ENCODE assay signal across 1 cellular context in the genomic region with DNA sequence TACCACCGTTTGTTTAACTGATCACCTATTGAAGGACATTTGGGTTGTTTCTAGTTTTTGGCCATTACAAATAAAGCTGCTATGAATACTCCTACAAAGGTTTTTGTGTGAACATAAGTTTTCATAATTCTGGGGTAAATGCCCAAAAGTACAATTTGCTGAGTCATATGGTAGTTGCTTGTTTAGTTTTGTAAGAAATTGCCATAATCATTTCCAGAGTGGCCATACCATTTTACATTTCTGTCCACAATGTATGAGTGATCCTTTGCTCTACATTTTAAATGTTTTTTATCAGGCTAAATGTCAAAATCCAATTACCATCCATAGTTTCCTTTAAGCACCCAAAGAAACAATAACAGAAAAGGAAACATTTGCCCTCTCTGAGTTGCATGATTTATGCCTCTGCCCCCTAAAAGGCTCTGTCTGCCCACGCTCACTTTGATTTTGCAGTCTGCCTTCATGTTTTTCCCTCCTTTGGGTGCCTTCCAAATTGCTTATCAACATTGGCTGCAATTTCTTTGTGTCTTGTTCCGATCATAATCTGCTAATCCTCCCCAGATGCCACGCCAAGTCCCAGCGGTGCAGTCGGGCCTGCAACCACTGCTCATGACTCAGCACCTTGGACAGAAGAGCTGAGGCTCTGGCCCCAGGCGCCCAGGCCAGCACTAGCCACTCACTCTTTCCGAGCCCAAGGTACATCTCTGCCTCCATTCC.
TF ChIP-seq lines count a peak whose summit lies in the region.

No MANE protein-coding gene starts in this region.

TF ChIP-seq in HEK293, 187 proteins besides CTCF, POLR2A, EP300 and RAD21 (continued from another document and continues in another):
- TF ChIP-seq ZBTB7A (tag by site-specific recombination; IDR thresholded peaks at IDR 0.05; ENCODE audit: low read depth) (no peak), KLF16 (tag by site-specific recombination; IDR thresholded peaks at IDR 0.05) (0 out of 2 replicates have a peak, but pooled peaks have one; percentile 33), ZFP37 (tag by site-specific recombination; IDR thresholded peaks at IDR 0.05) (0 out of 2 replicates have a peak, but pooled peaks have one; percentile 30), GLIS2 (tag by site-specific recombination; IDR thresholded peaks at IDR 0.05) (no peak), KLF8 (tag by site-specific recombination; IDR thresholded peaks at IDR 0.05) (no peak), ZNF529 (tag by site-specific recombination; IDR thresholded peaks at IDR 0.05; ENCODE audit: insufficient replicate concordance) (no peak), REPIN1 (tag by site-specific recombination; IDR thresholded peaks at IDR 0.05; ENCODE audit: low read depth) (no peak), OSR2 (tag by site-specific recombination; IDR thresholded peaks at IDR 0.05) (no peak), MEIS1 (CRISPR knock-in tag; IDR thresholded peaks at IDR 0.05; ENCODE audit: borderline replicate concordance) (no peak), ZNF660 (tag by site-specific recombination; IDR thresholded peaks at IDR 0.05) (no peak), ZNF37A (tag by site-specific recombination; IDR thresholded peaks at IDR 0.05) (no peak), ZNF140 (tag by site-specific recombination; IDR thresholded peaks at IDR 0.05) (no peak), ZFP69B (tag by site-specific recombination; IDR thresholded peaks at IDR 0.05) (0 out of 2 replicates have a peak, but pooled peaks have one; percentile 56), ZNF341 (tag by site-specific recombination; IDR thresholded peaks at IDR 0.05; ENCODE audit: low read depth) (no peak), ZNF2 (tag by site-specific recombination; IDR thresholded peaks at IDR 0.05) (no peak), ZSCAN30 (tag by site-specific recombination; IDR thresholded peaks at IDR 0.05) (0 out of 2 replicates have a peak, but pooled peaks have one; percentile 49), ZNF510 (tag by site-specific recombination; IDR thresholded peaks at IDR 0.05; ENCODE audit: insufficient replicate concordance) (peak; percentile 10), ZXDB (tag by site-specific recombination; IDR thresholded peaks at IDR 0.05) (peak; percentile 86), ZNF404 (tag by site-specific recombination; IDR thresholded peaks at IDR 0.05) (no peak), ZNF292 (tag by site-specific recombination; IDR thresholded peaks at IDR 0.05; ENCODE audit: borderline replicate concordance, low read depth) (no peak), ZNF596 (tag by site-specific recombination; IDR thresholded peaks at IDR 0.05) (no peak), ZNF555 (tag by site-specific recombination; conservative IDR thresholded peaks at IDR 0.05) (no peak), ZNF394 (tag by site-specific recombination; IDR thresholded peaks at IDR 0.05; ENCODE audit: borderline replicate concordance) (no peak), ZNF561 (tag by site-specific recombination; IDR thresholded peaks at IDR 0.05; ENCODE audit: borderline replicate concordance) (no peak), ZNF701 (tag by site-specific recombination; IDR thresholded peaks at IDR 0.05) (no peak), GLI4 (tag by site-specific recombination; IDR thresholded peaks at IDR 0.05) (no peak), ZEB2 (tag by site-specific recombination; IDR thresholded peaks at IDR 0.05) (peak; percentile 82), ZNF366 (tag by site-specific recombination; conservative IDR thresholded peaks at IDR 0.05) (no peak), BCL11B (tag by site-specific recombination; IDR thresholded peaks at IDR 0.05; ENCODE audit: low read depth) (no peak), ZNF416 (tag by site-specific recombination; IDR thresholded peaks at IDR 0.05) (no peak), HOXC10 (CRISPR knock-in tag; IDR thresholded peaks at IDR 0.05) (no peak), ZNF175 (tag by site-specific recombination; IDR thresholded peaks at IDR 0.05) (no peak), SP7 (tag by site-specific recombination; IDR thresholded peaks at IDR 0.05) (peak; percentile 51; the same call in 1 of the 2 replicates)
- TF ChIP-seq, protein P1, sequence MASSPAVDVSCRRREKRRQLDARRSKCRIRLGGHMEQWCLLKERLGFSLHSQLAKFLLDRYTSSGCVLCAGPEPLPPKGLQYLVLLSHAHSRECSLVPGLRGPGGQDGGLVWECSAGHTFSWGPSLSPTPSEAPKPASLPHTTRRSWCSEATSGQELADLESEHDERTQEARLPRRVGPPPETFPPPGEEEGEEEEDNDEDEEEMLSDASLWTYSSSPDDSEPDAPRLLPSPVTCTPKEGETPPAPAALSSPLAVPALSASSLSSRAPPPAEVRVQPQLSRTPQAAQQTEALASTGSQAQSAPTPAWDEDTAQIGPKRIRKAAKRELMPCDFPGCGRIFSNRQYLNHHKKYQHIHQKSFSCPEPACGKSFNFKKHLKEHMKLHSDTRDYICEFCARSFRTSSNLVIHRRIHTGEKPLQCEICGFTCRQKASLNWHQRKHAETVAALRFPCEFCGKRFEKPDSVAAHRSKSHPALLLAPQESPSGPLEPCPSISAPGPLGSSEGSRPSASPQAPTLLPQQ (tag by site-specific recombination; IDR thresholded peaks at IDR 0.05) = peak; percentile 55; the same call in 1 of the 2 replicates
- TF ChIP-seq, protein P2, sequence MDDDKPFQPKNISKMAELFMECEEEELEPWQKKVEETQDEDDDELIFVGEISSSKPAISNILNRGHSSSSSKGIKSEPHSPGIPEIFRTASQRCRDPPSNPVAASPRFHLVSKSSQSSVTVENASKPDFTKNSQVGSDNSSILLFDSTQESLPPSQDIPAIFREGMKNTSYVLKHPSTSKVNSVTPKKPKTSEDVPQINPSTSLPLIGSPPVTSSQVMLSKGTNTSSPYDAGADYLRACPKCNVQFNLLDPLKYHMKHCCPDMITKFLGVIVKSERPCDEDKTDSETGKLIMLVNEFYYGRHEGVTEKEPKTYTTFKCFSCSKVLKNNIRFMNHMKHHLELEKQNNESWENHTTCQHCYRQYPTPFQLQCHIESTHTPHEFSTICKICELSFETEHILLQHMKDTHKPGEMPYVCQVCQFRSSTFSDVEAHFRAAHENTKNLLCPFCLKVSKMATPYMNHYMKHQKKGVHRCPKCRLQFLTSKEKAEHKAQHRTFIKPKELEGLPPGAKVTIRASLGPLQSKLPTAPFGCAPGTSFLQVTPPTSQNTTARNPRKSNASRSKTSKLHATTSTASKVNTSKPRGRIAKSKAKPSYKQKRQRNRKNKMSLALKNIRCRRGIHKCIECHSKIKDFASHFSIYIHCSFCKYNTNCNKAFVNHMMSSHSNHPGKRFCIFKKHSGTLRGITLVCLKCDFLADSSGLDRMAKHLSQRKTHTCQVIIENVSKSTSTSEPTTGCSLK (tag by site-specific recombination; IDR thresholded peaks at IDR 0.05) = no peak
- TF ChIP-seq, protein P3, sequence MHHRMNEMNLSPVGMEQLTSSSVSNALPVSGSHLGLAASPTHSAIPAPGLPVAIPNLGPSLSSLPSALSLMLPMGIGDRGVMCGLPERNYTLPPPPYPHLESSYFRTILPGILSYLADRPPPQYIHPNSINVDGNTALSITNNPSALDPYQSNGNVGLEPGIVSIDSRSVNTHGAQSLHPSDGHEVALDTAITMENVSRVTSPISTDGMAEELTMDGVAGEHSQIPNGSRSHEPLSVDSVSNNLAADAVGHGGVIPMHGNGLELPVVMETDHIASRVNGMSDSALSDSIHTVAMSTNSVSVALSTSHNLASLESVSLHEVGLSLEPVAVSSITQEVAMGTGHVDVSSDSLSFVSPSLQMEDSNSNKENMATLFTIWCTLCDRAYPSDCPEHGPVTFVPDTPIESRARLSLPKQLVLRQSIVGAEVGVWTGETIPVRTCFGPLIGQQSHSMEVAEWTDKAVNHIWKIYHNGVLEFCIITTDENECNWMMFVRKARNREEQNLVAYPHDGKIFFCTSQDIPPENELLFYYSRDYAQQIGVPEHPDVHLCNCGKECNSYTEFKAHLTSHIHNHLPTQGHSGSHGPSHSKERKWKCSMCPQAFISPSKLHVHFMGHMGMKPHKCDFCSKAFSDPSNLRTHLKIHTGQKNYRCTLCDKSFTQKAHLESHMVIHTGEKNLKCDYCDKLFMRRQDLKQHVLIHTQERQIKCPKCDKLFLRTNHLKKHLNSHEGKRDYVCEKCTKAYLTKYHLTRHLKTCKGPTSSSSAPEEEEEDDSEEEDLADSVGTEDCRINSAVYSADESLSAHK (tag by site-specific recombination; IDR thresholded peaks at IDR 0.05) = no peak
- TF ChIP-seq, protein P4, sequence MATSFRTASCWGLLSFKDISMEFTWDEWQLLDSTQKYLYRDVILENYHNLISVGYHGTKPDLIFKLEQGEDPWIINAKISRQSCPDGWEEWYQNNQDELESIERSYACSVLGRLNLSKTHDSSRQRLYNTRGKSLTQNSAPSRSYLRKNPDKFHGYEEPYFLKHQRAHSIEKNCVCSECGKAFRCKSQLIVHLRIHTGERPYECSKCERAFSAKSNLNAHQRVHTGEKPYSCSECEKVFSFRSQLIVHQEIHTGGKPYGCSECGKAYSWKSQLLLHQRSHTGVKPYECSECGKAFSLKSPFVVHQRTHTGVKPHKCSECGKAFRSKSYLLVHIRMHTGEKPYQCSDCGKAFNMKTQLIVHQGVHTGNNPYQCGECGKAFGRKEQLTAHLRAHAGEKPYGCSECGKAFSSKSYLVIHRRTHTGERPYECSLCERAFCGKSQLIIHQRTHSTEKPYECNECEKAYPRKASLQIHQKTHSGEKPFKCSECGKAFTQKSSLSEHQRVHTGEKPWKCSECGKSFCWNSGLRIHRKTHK (tag by site-specific recombination; IDR thresholded peaks at IDR 0.05) = no peak
- TF ChIP-seq, protein P5, sequence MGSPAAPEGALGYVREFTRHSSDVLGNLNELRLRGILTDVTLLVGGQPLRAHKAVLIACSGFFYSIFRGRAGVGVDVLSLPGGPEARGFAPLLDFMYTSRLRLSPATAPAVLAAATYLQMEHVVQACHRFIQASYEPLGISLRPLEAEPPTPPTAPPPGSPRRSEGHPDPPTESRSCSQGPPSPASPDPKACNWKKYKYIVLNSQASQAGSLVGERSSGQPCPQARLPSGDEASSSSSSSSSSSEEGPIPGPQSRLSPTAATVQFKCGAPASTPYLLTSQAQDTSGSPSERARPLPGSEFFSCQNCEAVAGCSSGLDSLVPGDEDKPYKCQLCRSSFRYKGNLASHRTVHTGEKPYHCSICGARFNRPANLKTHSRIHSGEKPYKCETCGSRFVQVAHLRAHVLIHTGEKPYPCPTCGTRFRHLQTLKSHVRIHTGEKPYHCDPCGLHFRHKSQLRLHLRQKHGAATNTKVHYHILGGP (tag by site-specific recombination; IDR thresholded peaks at IDR 0.05) = no peak
- TF ChIP-seq, protein P6, sequence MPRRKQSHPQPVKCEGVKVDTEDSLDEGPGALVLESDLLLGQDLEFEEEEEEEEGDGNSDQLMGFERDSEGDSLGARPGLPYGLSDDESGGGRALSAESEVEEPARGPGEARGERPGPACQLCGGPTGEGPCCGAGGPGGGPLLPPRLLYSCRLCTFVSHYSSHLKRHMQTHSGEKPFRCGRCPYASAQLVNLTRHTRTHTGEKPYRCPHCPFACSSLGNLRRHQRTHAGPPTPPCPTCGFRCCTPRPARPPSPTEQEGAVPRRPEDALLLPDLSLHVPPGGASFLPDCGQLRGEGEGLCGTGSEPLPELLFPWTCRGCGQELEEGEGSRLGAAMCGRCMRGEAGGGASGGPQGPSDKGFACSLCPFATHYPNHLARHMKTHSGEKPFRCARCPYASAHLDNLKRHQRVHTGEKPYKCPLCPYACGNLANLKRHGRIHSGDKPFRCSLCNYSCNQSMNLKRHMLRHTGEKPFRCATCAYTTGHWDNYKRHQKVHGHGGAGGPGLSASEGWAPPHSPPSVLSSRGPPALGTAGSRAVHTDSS (tag by site-specific recombination; IDR thresholded peaks at IDR 0.05) = no peak
- TF ChIP-seq, protein P7, sequence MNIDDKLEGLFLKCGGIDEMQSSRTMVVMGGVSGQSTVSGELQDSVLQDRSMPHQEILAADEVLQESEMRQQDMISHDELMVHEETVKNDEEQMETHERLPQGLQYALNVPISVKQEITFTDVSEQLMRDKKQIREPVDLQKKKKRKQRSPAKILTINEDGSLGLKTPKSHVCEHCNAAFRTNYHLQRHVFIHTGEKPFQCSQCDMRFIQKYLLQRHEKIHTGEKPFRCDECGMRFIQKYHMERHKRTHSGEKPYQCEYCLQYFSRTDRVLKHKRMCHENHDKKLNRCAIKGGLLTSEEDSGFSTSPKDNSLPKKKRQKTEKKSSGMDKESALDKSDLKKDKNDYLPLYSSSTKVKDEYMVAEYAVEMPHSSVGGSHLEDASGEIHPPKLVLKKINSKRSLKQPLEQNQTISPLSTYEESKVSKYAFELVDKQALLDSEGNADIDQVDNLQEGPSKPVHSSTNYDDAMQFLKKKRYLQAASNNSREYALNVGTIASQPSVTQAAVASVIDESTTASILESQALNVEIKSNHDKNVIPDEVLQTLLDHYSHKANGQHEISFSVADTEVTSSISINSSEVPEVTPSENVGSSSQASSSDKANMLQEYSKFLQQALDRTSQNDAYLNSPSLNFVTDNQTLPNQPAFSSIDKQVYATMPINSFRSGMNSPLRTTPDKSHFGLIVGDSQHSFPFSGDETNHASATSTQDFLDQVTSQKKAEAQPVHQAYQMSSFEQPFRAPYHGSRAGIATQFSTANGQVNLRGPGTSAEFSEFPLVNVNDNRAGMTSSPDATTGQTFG (tag by site-specific recombination; IDR thresholded peaks at IDR 0.05; ENCODE audit: borderline replicate concordance) = no peak
- TF ChIP-seq, protein P8, sequence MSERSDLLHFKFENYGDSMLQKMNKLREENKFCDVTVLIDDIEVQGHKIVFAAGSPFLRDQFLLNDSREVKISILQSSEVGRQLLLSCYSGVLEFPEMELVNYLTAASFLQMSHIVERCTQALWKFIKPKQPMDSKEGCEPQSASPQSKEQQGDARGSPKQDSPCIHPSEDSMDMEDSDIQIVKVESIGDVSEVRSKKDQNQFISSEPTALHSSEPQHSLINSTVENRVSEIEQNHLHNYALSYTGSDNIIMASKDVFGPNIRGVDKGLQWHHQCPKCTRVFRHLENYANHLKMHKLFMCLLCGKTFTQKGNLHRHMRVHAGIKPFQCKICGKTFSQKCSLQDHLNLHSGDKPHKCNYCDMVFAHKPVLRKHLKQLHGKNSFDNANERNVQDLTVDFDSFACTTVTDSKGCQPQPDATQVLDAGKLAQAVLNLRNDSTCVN (tag by site-specific recombination; optimal IDR thresholded peaks at IDR 0.05) = no peak
- TF ChIP-seq, protein P9, sequence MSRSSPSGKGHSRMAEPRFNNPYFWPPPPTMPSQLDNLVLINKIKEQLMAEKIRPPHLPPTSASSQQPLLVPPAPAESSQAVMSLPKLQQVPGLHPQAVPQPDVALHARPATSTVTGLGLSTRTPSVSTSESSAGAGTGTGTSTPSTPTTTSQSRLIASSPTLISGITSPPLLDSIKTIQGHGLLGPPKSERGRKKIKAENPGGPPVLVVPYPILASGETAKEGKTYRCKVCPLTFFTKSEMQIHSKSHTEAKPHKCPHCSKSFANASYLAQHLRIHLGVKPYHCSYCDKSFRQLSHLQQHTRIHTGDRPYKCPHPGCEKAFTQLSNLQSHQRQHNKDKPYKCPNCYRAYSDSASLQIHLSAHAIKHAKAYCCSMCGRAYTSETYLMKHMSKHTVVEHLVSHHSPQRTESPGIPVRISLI (tag by site-specific recombination; IDR thresholded peaks at IDR 0.05) = no peak
- TF ChIP-seq, protein P10, sequence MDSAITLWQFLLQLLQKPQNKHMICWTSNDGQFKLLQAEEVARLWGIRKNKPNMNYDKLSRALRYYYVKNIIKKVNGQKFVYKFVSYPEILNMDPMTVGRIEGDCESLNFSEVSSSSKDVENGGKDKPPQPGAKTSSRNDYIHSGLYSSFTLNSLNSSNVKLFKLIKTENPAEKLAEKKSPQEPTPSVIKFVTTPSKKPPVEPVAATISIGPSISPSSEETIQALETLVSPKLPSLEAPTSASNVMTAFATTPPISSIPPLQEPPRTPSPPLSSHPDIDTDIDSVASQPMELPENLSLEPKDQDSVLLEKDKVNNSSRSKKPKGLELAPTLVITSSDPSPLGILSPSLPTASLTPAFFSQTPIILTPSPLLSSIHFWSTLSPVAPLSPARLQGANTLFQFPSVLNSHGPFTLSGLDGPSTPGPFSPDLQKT (IDR thresholded peaks at IDR 0.05; ENCODE audit: borderline replicate concordance, low read depth, low read length) = no peak
